In genomic region chr3:102979682-102980378, GRCh38 we compare ENCODE assay signal across 10 cellular contexts.
DNase-seq lines count a peak whose midpoint lies in the region; ATAC-seq and TF ChIP-seq lines count a peak whose summit lies in the region.
"Had no signal": no experiment of that assay in that cellular context is flagged by ENCODE, and none has a peak within 500 bp of the region (broad histone marks: within the 10 kb centered on the region; RNA-seq: fewer than 3 reads in every experiment).

No MANE protein-coding gene starts in this region.

- no peak overlapping the region for H3K4me3 Mint-ChIP-seq in glutamatergic neuron (ENCODE audit: unreplicated experiment)
- H3K4me3 Mint-ChIP-seq: activated CD4-positive, alpha-beta T cell treated with anti-CD3 and anti-CD28 coated beads for 36 hours had no signal

- no peak for TF ChIP-seq CTCF in glutamatergic neuron (IDR thresholded peaks at IDR 0.05; ENCODE audit: partially characterized antibody, unreplicated experiment)

- peaks cover 1% of the 10 kb centered on the region for H3K9me3 Mint-ChIP-seq in glutamatergic neuron (ENCODE audit: unreplicated experiment)

- DNase-seq in A172 (ENCODE audit: low spot score) (peak; percentile 75), NCI-H226 (peak; percentile 96), epidermal melanocyte (ENCODE audit: insufficient read length, low spot score) (peak; percentile 20), myocyte (ENCODE audit: low read depth) (peak; percentile 1), NCI-H1048 (lab: John Stamatoyannopoulos, UW) (no peak), glutamatergic neuron (no peak)
- DNase-seq: activated CD4-positive, alpha-beta T cell treated with anti-CD3 and anti-CD28 coated beads for 36 hours; NCI-H748 treated with DMSO at 0.1 percent for 48 hours had no signal

- no peaks in the 10 kb centered on the region for H3K27me3 Mint-ChIP-seq in glutamatergic neuron (ENCODE audit: unreplicated experiment)
- H3K27me3 Mint-ChIP-seq: activated CD4-positive, alpha-beta T cell treated with anti-CD3 and anti-CD28 coated beads for 36 hours had no signal

- H3K4me1 Mint-ChIP-seq in glutamatergic neuron (ENCODE audit: low read depth, unreplicated experiment), result no peaks in the 10 kb centered on the region
- H3K4me1 Mint-ChIP-seq: activated CD4-positive, alpha-beta T cell treated with anti-CD3 and anti-CD28 coated beads for 36 hours had no signal

- no peaks in the 10 kb centered on the region for H3K36me3 Mint-ChIP-seq in glutamatergic neuron (ENCODE audit: unreplicated experiment)

- ATAC-seq in HG03135 (IDR thresholded peaks at IDR 0.05; ENCODE audit: unreplicated experiment) (no peak), HG03439 (IDR thresholded peaks at IDR 0.05; ENCODE audit: unreplicated experiment) (no peak)
- ATAC-seq: activated CD4-positive, alpha-beta T cell treated with anti-CD3 and anti-CD28 coated beads for 36 hours had no signal

- no peak overlapping the region for H3K27ac Mint-ChIP-seq in glutamatergic neuron (ENCODE audit: unreplicated experiment)
- H3K27ac Mint-ChIP-seq: activated CD4-positive, alpha-beta T cell treated with anti-CD3 and anti-CD28 coated beads for 36 hours had no signal

Comparison
In these comparisons a context has a peak if more than half of its experiments do, and no peak if none do; other contexts are left out.
1. DNase-seq: peak in A172 (single experiment), NCI-H226 (single experiment), epidermal melanocyte (single experiment) and myocyte (single experiment); none in NCI-H1048 (single experiment) and glutamatergic neuron (single experiment).